Comparison of ENCODE assay signal across 28 cellular contexts in genomic region chr21:39053126-39053525, GRCh38.
"Had no signal": no experiment of that assay in that cellular context is flagged by ENCODE, and none has a peak within 500 bp of the region (broad histone marks: within the 10 kb centered on the region; RNA-seq: fewer than 3 reads in every experiment).

No MANE protein-coding gene starts in this region.

- H3K9me3 Mint-ChIP-seq: activated CD4-positive, alpha-beta T cell treated with anti-CD3 and anti-CD28 coated beads, Interleukin-2, amount 10 ng/mL, durations not matched to agents 24 days and 14 days; activated CD8-positive, alpha-beta T cell treated with anti-CD3 and anti-CD28 coated beads for 36 hours; activated naive CD4-positive, alpha-beta T cell treated with anti-CD3 and anti-CD28 coated beads for 36 hours; activated naive CD4-positive, alpha-beta T cell treated with anti-CD3 and anti-CD28 coated beads, Interleukin-2, amount 50 U/mL, for 72 hours; activated T-cell treated with anti-CD3 and anti-CD28 coated beads, Interleukin-2, amount 50 U/mL, for 72 hours had no signal

- H3K27me3 ChIP-seq: adrenal gland, SJCRH30 had no signal

- H3K27ac ChIP-seq: adrenal gland, PC-9, SJCRH30, SK-N-MC had no signal

- H3K36me3 ChIP-seq: adrenal gland, SJCRH30 had no signal

- ATAC-seq: activated CD8-positive, alpha-beta T cell treated with anti-CD3 and anti-CD28 coated beads for 36 hours; activated naive CD4-positive, alpha-beta T cell treated with anti-CD3 and anti-CD28 coated beads, Interleukin-2, amount 50 U/mL, for 72 hours; activated T-cell treated with anti-CD3 and anti-CD28 coated beads, Interleukin-2, amount 50 U/mL, for 72 hours had no signal

- H3K4me3 Mint-ChIP-seq: activated CD4-positive, alpha-beta T cell treated with anti-CD3 and anti-CD28 coated beads, Interleukin-2, amount 10 ng/mL, durations not matched to agents 24 days and 14 days; activated CD8-positive, alpha-beta T cell treated with anti-CD3 and anti-CD28 coated beads for 36 hours; activated naive CD4-positive, alpha-beta T cell treated with anti-CD3 and anti-CD28 coated beads for 36 hours; activated T-cell treated with anti-CD3 and anti-CD28 coated beads, Interleukin-2, amount 50 U/mL, for 72 hours; brain; IgD-negative memory B cell had no signal

- DNase-seq: activated CD4-positive, alpha-beta T cell treated with anti-CD3 and anti-CD28 coated beads, Interleukin-2, amount 10 ng/mL, durations not matched to agents 24 days and 14 days; activated CD4-positive, alpha-beta T cell treated with anti-CD3 and anti-CD28 coated beads, Interleukin-2, amount 50 U/mL, for 4 hours; activated CD8-positive, alpha-beta T cell treated with anti-CD3 and anti-CD28 coated beads for 36 hours; activated gamma-delta T cell treated with Interleukin-2 at 50 U/mL for 16 hours; activated naive CD4-positive, alpha-beta T cell treated with anti-CD3 and anti-CD28 coated beads for 36 hours; activated T-cell treated with anti-CD3 and anti-CD28 coated beads, Interleukin-2, amount 50 U/mL, for 1 hour; activated T-cell treated with anti-CD3 and anti-CD28 coated beads, Interleukin-2, amount 50 U/mL, for 72 hours; adrenal gland; central memory CD4-positive, alpha-beta T cell; KG1; NCI-H1092 treated with DMSO at 0.1 percent for 48 hours; NCI-H1417; NCI-H146; NCI-H187; NCI-H2029 treated with DMSO at 0.1 percent for 48 hours; NCI-H2107; NCI-H2171; NCI-H510A; NCI-H526; NCI-H748 treated with DMSO at 0.1 percent for 48 hours; NK-92 treated with Interleukin-12 subunit alpha and Interleukin-12 subunit beta, amount 100 ng/mL, for 24 hours; PC-9; SHP77; SJCRH30 had no signal

- H3K36me3 Mint-ChIP-seq: activated naive CD4-positive, alpha-beta T cell treated with anti-CD3 and anti-CD28 coated beads, Interleukin-2, amount 50 U/mL, for 72 hours; brain; IgD-negative memory B cell had no signal

- H3K9me3 ChIP-seq: adrenal gland, SJCRH30 had no signal

- H3K27me3 Mint-ChIP-seq: activated CD8-positive, alpha-beta T cell treated with anti-CD3 and anti-CD28 coated beads for 36 hours; IgD-negative memory B cell had no signal

- H3K4me1 ChIP-seq: adrenal gland, SJCRH30 had no signal

- H3K4me1 Mint-ChIP-seq: activated CD4-positive, alpha-beta T cell treated with anti-CD3 and anti-CD28 coated beads, Interleukin-2, amount 10 ng/mL, durations not matched to agents 24 days and 14 days; IgD-negative memory B cell had no signal

- H3K27ac Mint-ChIP-seq: activated CD4-positive, alpha-beta T cell treated with anti-CD3 and anti-CD28 coated beads, Interleukin-2, amount 10 ng/mL, durations not matched to agents 24 days and 14 days; activated CD8-positive, alpha-beta T cell treated with anti-CD3 and anti-CD28 coated beads for 36 hours; activated naive CD4-positive, alpha-beta T cell treated with anti-CD3 and anti-CD28 coated beads for 36 hours; activated naive CD4-positive, alpha-beta T cell treated with anti-CD3 and anti-CD28 coated beads, Interleukin-2, amount 50 U/mL, for 72 hours; activated T-cell treated with anti-CD3 and anti-CD28 coated beads, Interleukin-2, amount 50 U/mL, for 72 hours; IgD-negative memory B cell had no signal

- H3K4me3 ChIP-seq: adrenal gland, PC-9, SJCRH30, SK-N-MC had no signal
